ENCODE assay signal across 2 cellular contexts in genomic region chr1:94951056-94951455, GRCh38.
TF ChIP-seq lines count a peak whose summit lies in the region.

No MANE protein-coding gene starts in this region.

TF ChIP-seq in liver, 16 proteins besides CTCF, POLR2A, EP300 and RAD21:
- TF ChIP-seq REST (IDR thresholded peaks at IDR 0.05) (no peak), HNF4A (conservative IDR thresholded peaks at IDR 0.05) (no peak), EGR1 (IDR thresholded peaks at IDR 0.05; ENCODE audit: low read depth in 2 of 2) (no peak), TAF1 (conservative IDR thresholded peaks at IDR 0.05) (no peak), RXRA (IDR thresholded peaks at IDR 0.05) (no peak), GABPA (IDR thresholded peaks at IDR 0.05 in 1 of 2, conservative IDR thresholded peaks at IDR 0.05 in 1 of 2) (no peak), SP1 (IDR thresholded peaks at IDR 0.05) (no peak)

TF ChIP-seq in HepG2, 621 proteins besides CTCF, POLR2A, EP300 and RAD21 (continued from another document):
- TF ChIP-seq ZNF646 (CRISPR knock-in tag; IDR thresholded peaks at IDR 0.05): no peak
- no peak for TF ChIP-seq TGIF2 (CRISPR knock-in tag; IDR thresholded peaks at IDR 0.05)
- no peak for TF ChIP-seq HNRNPK (IDR thresholded peaks at IDR 0.05; ENCODE audit: low read depth, low read length, poor library complexity, severe bottlenecking)
- TF ChIP-seq TCF7L2 (IDR thresholded peaks at IDR 0.05; ENCODE audit: low read depth, low read length): no peak
- TF ChIP-seq SALL2 (CRISPR knock-in tag; IDR thresholded peaks at IDR 0.05): no peak
